ENCODE assay signal across 8 cellular contexts in genomic region chr1:28247603-28248272, GRCh38. TPM values are rescaled to one million over a fixed set of nuclear protein-coding genes. Genes with fewer than 3 reads are reported as not detected.
DNase-seq lines count a peak whose midpoint lies in the region; ATAC-seq, FAIRE-seq and TF ChIP-seq lines count a peak whose summit lies in the region.

No MANE protein-coding gene starts in this region.

- WGBS in HepG2 (ENCODE audit: low lambda C conversion rate) = 6% methylated on average over 11 of the region's 11 CpGs
- 48 to 51% methylated on average over 11 of the region's 11 CpGs for WGBS in thyroid gland, 2 donors
- WGBS in aorta, 2 donors = 49 to 52% methylated on average over 11 of the region's 11 CpGs

- peaks cover 0 to 1% of the 10 kb centered on the region in 2 donors for H3K36me3 Mint-ChIP-seq in activated T-cell treated with anti-CD3 and anti-CD28 coated beads, Interleukin-2, amount 50 U/mL, for 72 hours (ENCODE audit: insufficient read depth in 2 of 2)
- no peaks in the 10 kb centered on the region for H3K36me3 Mint-ChIP-seq in activated naive CD8-positive, alpha-beta T cell treated with anti-CD3 and anti-CD28 coated beads, Interleukin-2, amount 10 ng/mL, durations not matched to agents 7 days and 5 days

- H3K36me3 ChIP-seq in HepG2 (replicated peaks in 1 of 2; ENCODE audit: control insufficient read depth in 1 of 2, insufficient read depth in 2 of 2, low read length in 2 of 2) (0 out of 5 replicates have a peak, but pooled peaks cover 1 to 2% of the 10 kb centered on the region in 2 experiments), thyroid gland (no peaks in the 10 kb centered on the region), aorta (ENCODE audit: control insufficient read depth in 1 of 2, insufficient read depth in 2 of 2, low read length in 1 of 2) (no peaks in the 10 kb centered on the region)

- no peaks in the 10 kb centered on the region for H3K9me3 Mint-ChIP-seq in activated T-cell treated with anti-CD3 and anti-CD28 coated beads, Interleukin-2, amount 50 U/mL, for 72 hours
- no peaks in the 10 kb centered on the region for H3K9me3 Mint-ChIP-seq in activated naive CD8-positive, alpha-beta T cell treated with anti-CD3 and anti-CD28 coated beads, Interleukin-2, amount 10 ng/mL, durations not matched to agents 7 days and 5 days

- H4K20me1 ChIP-seq in HepG2 (ENCODE audit: insufficient read depth, low read length) = no peaks in the 10 kb centered on the region

- POLR2A ChIA-PET in activated naive CD8-positive, alpha-beta T cell treated with anti-CD3 and anti-CD28 coated beads, Interleukin-2, amount 10 ng/mL, durations not matched to agents 7 days and 5 days (lab: Charles Lee) = interaction anchor here (0.5 to 7.5 kb wide), 15 partner anchors 11 to 401 kb away, joined by 3 to 122 read pairs (median 9); partner anchors contain the start of genes ATP5IF1, MED18, RCC1 and RNU11
- POLR2A ChIA-PET in HepG2 (lab: Yijun Ruan, JAX) = interaction anchor here (0.9 to 4.5 kb wide), 10 partner anchors 9 to 334 kb away, joined by 3 to 61 read pairs (median 9); partner anchors contain the start of genes ATP5IF1, MED18, PHACTR4 and RCC1

- TF ChIP-seq EP300 in HepG2 (IDR thresholded peaks at IDR 0.05; ENCODE audit: low read depth in 2 of 2, low read length in 2 of 2) (no peak), HepG2 (CRISPR knock-in tag; IDR thresholded peaks at IDR 0.05; ENCODE audit: borderline replicate concordance) (no peak)

- H3K4me1 ChIP-seq in HepG2 (ENCODE audit: insufficient read depth, low read length) = peaks cover 55% of the 10 kb centered on the region
- peaks cover 16 to 32% of the 10 kb centered on the region in 2 donors for H3K4me1 ChIP-seq in thyroid gland
- H3K4me1 ChIP-seq in aorta (ENCODE audit: control insufficient read depth in 1 of 2, insufficient read depth in 2 of 2, low read length in 2 of 2) = no peaks in the 10 kb centered on the region

- peak overlapping the region; percentile 98 for H3K4me2 ChIP-seq in HepG2 (ENCODE audit: low read depth, low read length)

- in situ Hi-C loops in HepG2 (cut with HindIII; ENCODE audit: extremely low pct_ligation_motif_present, low pct_unique_long_range_greater_than_20kb) = loop anchor here (5.0 to 25.0 kb wide), 2 partner anchors 120 to 340 kb away; partner anchors contain the start of genes PHACTR4 and RAB42

- H3K27ac Mint-ChIP-seq in activated T-cell treated with anti-CD3 and anti-CD28 coated beads, Interleukin-2, amount 50 U/mL, for 72 hours = peak overlapping the region; percentile 97
- H3K27ac Mint-ChIP-seq in activated naive CD8-positive, alpha-beta T cell treated with anti-CD3 and anti-CD28 coated beads, Interleukin-2, amount 10 ng/mL, durations not matched to agents 7 days and 5 days = peak overlapping the region; percentile 93

- intact Hi-C loops in HepG2 (cut with micrococcal nuclease; ENCODE audit: unreplicated experiment) = loop anchor here (1.0 kb wide), 1 partner anchor 121 kb away; no protein-coding TSS in a partner anchor
- intact Hi-C loops in thyroid gland (cut with DNase I) = no loop called here
- intact Hi-C loops in aorta (cut with DNase I) = loop anchor here in 1 of 2 donors (1.0 kb wide), 1 partner anchor 82 kb away; the partner anchor contains the start of gene MED18

- TSS peak; percentile 93 for BruUV-seq in HepG2 (replicated peaks; lab: Mats Ljungman, UMichigan)

- TF ChIP-seq CTCF in HepG2 (CRISPR knock-in tag; IDR thresholded peaks at IDR 0.05) (no peak), thyroid gland (IDR thresholded peaks at IDR 0.05) (peak in 1 of 6 experiments; percentile 3)

- H3K27me3 Mint-ChIP-seq in activated T-cell treated with anti-CD3 and anti-CD28 coated beads, Interleukin-2, amount 50 U/mL, for 72 hours (ENCODE audit: low read depth) = no peaks in the 10 kb centered on the region
- no peaks in the 10 kb centered on the region for H3K27me3 Mint-ChIP-seq in activated naive CD8-positive, alpha-beta T cell treated with anti-CD3 and anti-CD28 coated beads, Interleukin-2, amount 10 ng/mL, durations not matched to agents 7 days and 5 days

- no peak for DNase-seq in activated T-cell treated with anti-CD3 and anti-CD28 coated beads, Interleukin-2, amount 50 U/mL, for 72 hours
- no peak for DNase-seq in activated T-cell treated with anti-CD3 and anti-CD28 coated beads, Interleukin-2, amount 50 U/mL, for 48 hours
- DNase-seq in activated naive CD8-positive, alpha-beta T cell treated with anti-CD3 and anti-CD28 coated beads, Interleukin-2, amount 10 ng/mL, durations not matched to agents 7 days and 5 days = no peak
- DNase-seq in HepG2 (ENCODE audit: low spot score) (no peak), thyroid gland (no peak), aorta (no peak)
- no peak for DNase-seq in stimulated activated CD4-positive, alpha-beta T cell treated with anti-CD3 and anti-CD28 coated beads, Interleukin-15, amount 100 ng/mL, for 24 hours

- peak overlapping the region; percentile 54 to 78 (median 75) for H3K4me3 ChIP-seq in HepG2 (replicated peaks in 1 of 3; ENCODE audit: insufficient read depth in 1 of 3, low read depth in 2 of 3, low read length in 3 of 3)
- peak overlapping the region in 1 of 3 donors; percentile 54 for H3K4me3 ChIP-seq in thyroid gland (replicated peaks in 1 of 3)
- no peak overlapping the region for H3K4me3 ChIP-seq in aorta (ENCODE audit: low read length in 2 of 2)

- no peak for ATAC-seq in activated T-cell treated with anti-CD3 and anti-CD28 coated beads, Interleukin-2, amount 50 U/mL, for 72 hours (replicated peaks in 1 of 2)
- no peak for ATAC-seq in activated naive CD8-positive, alpha-beta T cell treated with anti-CD3 and anti-CD28 coated beads, Interleukin-2, amount 10 ng/mL, durations not matched to agents 7 days and 5 days (ENCODE audit: low read depth)
- ATAC-seq in HepG2 (peak; percentile 8), HG03196 (IDR thresholded peaks at IDR 0.05; ENCODE audit: unreplicated experiment) (no peak), aorta (ENCODE audit: low FRiP score) (no peak)

- FAIRE-seq in HepG2 (lab: Jason Lieb, UNC) = no peak

- H3K27me3 ChIP-seq in HepG2 (ENCODE audit: control insufficient read depth in 1 of 2, insufficient read depth in 2 of 2, low read length in 2 of 2) (no peaks in the 10 kb centered on the region), thyroid gland (no peaks in the 10 kb centered on the region), aorta (ENCODE audit: control insufficient read depth in 1 of 2, insufficient read depth in 2 of 2, low read length in 1 of 2) (no peaks in the 10 kb centered on the region)

- H3K9ac ChIP-seq in HepG2 (ENCODE audit: insufficient read depth, low read depth, low read length) = peak overlapping the region; percentile 80

- no peak for TF ChIP-seq RAD21 in HepG2 (CRISPR knock-in tag; IDR thresholded peaks at IDR 0.05)

- H3K9me3 ChIP-seq in HepG2 (ENCODE audit: low read length) = no peaks in the 10 kb centered on the region
- no peaks in the 10 kb centered on the region for H3K9me3 ChIP-seq in thyroid gland
- H3K9me3 ChIP-seq in aorta (ENCODE audit: control insufficient read depth, low read length) = no peaks in the 10 kb centered on the region

- TF ChIP-seq POLR2A in HepG2 (IDR thresholded peaks at IDR 0.05; ENCODE audit: insufficient read depth in 1 of 2, low read depth in 2 of 2, low read length in 2 of 2) = no peak
- TF ChIP-seq POLR2A in thyroid gland (IDR thresholded peaks at IDR 0.05) = no peak

- peak overlapping the region; percentile 99 for H2AFZ ChIP-seq in HepG2 (ENCODE audit: low read length)

- no peaks in the 10 kb centered on the region for H3K79me2 ChIP-seq in HepG2 (ENCODE audit: insufficient read depth, low read length)

- CTCF ChIA-PET in HepG2 (lab: Yijun Ruan, JAX; ENCODE audit: low intra/inter-chr PET ratio, low total read pairs) = interaction anchor here (2.6 kb wide), 1 partner anchor 121 kb away, joined by 13 read pairs; the partner anchor contains the start of gene PHACTR4

- peak overlapping the region; percentile 96 to 98 for H3K4me3 Mint-ChIP-seq in activated T-cell treated with anti-CD3 and anti-CD28 coated beads, Interleukin-2, amount 50 U/mL, for 72 hours
- H3K4me3 Mint-ChIP-seq in activated naive CD8-positive, alpha-beta T cell treated with anti-CD3 and anti-CD28 coated beads, Interleukin-2, amount 10 ng/mL, durations not matched to agents 7 days and 5 days = peak overlapping the region; percentile 84

- H3K4me1 Mint-ChIP-seq in activated T-cell treated with anti-CD3 and anti-CD28 coated beads, Interleukin-2, amount 50 U/mL, for 72 hours (ENCODE audit: low read depth) = peaks cover 66% of the 10 kb centered on the region
- peaks cover 51% of the 10 kb centered on the region for H3K4me1 Mint-ChIP-seq in activated naive CD8-positive, alpha-beta T cell treated with anti-CD3 and anti-CD28 coated beads, Interleukin-2, amount 10 ng/mL, durations not matched to agents 7 days and 5 days

- H3K27ac ChIP-seq in HepG2 (ENCODE audit: extremely low read length, insufficient read depth, low read length) (peak overlapping the region; percentile 75), thyroid gland (peak overlapping the region; percentile 70 to 95 (median 87)), aorta (ENCODE audit: low read depth in 1 of 2, low read length in 2 of 2) (peak overlapping the region in 1 of 2 donors; percentile 86)

RNA-seq across cellular contexts. Expression of gene SESN2, which starts 11.6 kb away (rescaled TPM):
- 100 to 1,000 TPM in 1 of 2 donors, 10 to 100 TPM in 1; 85.3 to 101 TPM for total RNA-seq in activated T-cell treated with anti-CD3 and anti-CD28 coated beads, Interleukin-2, amount 50 U/mL, for 72 hours
- 10 to 100 TPM; 14.6 to 16.0 TPM for total RNA-seq in activated naive CD8-positive, alpha-beta T cell treated with anti-CD3 and anti-CD28 coated beads, Interleukin-2, amount 10 ng/mL, durations not matched to agents 7 days and 5 days
- total RNA-seq in HepG2 (2016; rRNA removed; fragmentation: Illumina TruSeq; extraction: Trizol) = 10.4 and 13.2 TPM in 2 replicates
- total RNA-seq in HepG2 (2016; cell fraction: cytosol; rRNA removed; fragmentation: Illumina TruSeq; extraction: Trizol; ENCODE audit: low read depth) = 2.1 and 2.5 TPM in 2 replicates
- 10.0 and 12.0 TPM in 2 replicates for total RNA-seq in HepG2 (2016; cell fraction: insoluble cytoplasmic fraction; rRNA removed; fragmentation: Illumina TruSeq; extraction: Trizol)
- 5.6 and 7.1 TPM in 2 replicates for total RNA-seq in HepG2 (2016; cell fraction: membrane; rRNA removed; fragmentation: Illumina TruSeq; extraction: Trizol)
- 8.1 and 8.4 TPM in 2 replicates for total RNA-seq in HepG2 (2016; cell fraction: nucleus; rRNA removed; fragmentation: Illumina TruSeq; extraction: Trizol)
- polyA plus RNA-seq in HepG2 (2011; rRNA removed) = 19.1 and 24.8 TPM in 2 replicates
- polyA plus RNA-seq in HepG2 (2011; cell fraction: cytosol; rRNA removed) = 11.7 and 14.9 TPM in 2 replicates
- 26.7 and 32.2 TPM in 2 replicates for polyA plus RNA-seq in HepG2 (2011; cell fraction: nucleus; rRNA removed)
- polyA plus RNA-seq in HepG2 (2012) = 7.3 and 18.2 TPM in 2 replicates
- 1.3 and 1.4 TPM in 2 replicates for polyA plus RNA-seq in HepG2 (2016; cell fraction: cytosol; fragmentation: Illumina TruSeq; extraction: Trizol; ENCODE audit: low read depth)
- 9.6 and 12.1 TPM in 2 replicates for polyA plus RNA-seq in HepG2 (2016; cell fraction: insoluble cytoplasmic fraction; fragmentation: Illumina TruSeq; extraction: Trizol; ENCODE audit: low read depth)
- 4.3 and 4.7 TPM in 2 replicates for polyA plus RNA-seq in HepG2 (2016; cell fraction: membrane; fragmentation: Illumina TruSeq; extraction: Trizol; ENCODE audit: low read depth)
- 14.7 and 15.5 TPM in 2 replicates for polyA plus RNA-seq in HepG2 (2016; cell fraction: nucleus; fragmentation: Illumina TruSeq; extraction: Trizol; ENCODE audit: insufficient read depth, low read depth)
- polyA minus RNA-seq in HepG2 (2011; rRNA and poly(A)+ RNA removed; ENCODE audit: low replicate concordance) = 21.9 and 39.6 TPM in 2 replicates
- polyA minus RNA-seq in HepG2 (2011; cell fraction: cytosol; rRNA and poly(A)+ RNA removed) = 9.8 and 11.5 TPM in 2 replicates
- polyA minus RNA-seq in HepG2 (2011; cell fraction: nucleus; rRNA and poly(A)+ RNA removed) = 11.8 and 11.9 TPM in 2 replicates
- 1 to 10 TPM; 6.4 to 8.1 (median 6.8) TPM for total RNA-seq in thyroid gland
- total RNA-seq in aorta = 10 to 100 TPM in 1 of 2 donors, 1 to 10 TPM in 1; 9.8 to 11.1 TPM
- polyA plus RNA-seq in aorta = 1 to 10 TPM; 5.3 to 5.6 TPM

RNA-seq across cellular contexts. Expression of gene ATP5IF1, which starts 11.8 kb away (rescaled TPM):
- total RNA-seq in activated T-cell treated with anti-CD3 and anti-CD28 coated beads, Interleukin-2, amount 50 U/mL, for 72 hours = 100 to 1,000 TPM; 147 to 163 TPM
- total RNA-seq in activated naive CD8-positive, alpha-beta T cell treated with anti-CD3 and anti-CD28 coated beads, Interleukin-2, amount 10 ng/mL, durations not matched to agents 7 days and 5 days = 100 to 1,000 TPM; 209 to 222 TPM
- total RNA-seq in HepG2 (2016; rRNA removed; fragmentation: Illumina TruSeq; extraction: Trizol) (131 and 143 TPM in 2 replicates), thyroid gland (100 to 1,000 TPM in 3 of 4 donors, 10 to 100 TPM in 1; 75.6 to 307 (median 236) TPM), aorta (10 to 100 TPM; 56.3 to 74.0 TPM)
- total RNA-seq in HepG2 (2016; cell fraction: cytosol; rRNA removed; fragmentation: Illumina TruSeq; extraction: Trizol; ENCODE audit: low read depth) = 48.9 and 52.9 TPM in 2 replicates
- total RNA-seq in HepG2 (2016; cell fraction: insoluble cytoplasmic fraction; rRNA removed; fragmentation: Illumina TruSeq; extraction: Trizol) = 135 and 167 TPM in 2 replicates
- 52.5 and 57.7 TPM in 2 replicates for total RNA-seq in HepG2 (2016; cell fraction: membrane; rRNA removed; fragmentation: Illumina TruSeq; extraction: Trizol)
- 53.2 and 53.6 TPM in 2 replicates for total RNA-seq in HepG2 (2016; cell fraction: nucleus; rRNA removed; fragmentation: Illumina TruSeq; extraction: Trizol)
- polyA plus RNA-seq in HepG2 (2011; rRNA removed) (85.5 and 97.7 TPM in 2 replicates), aorta (100 to 1,000 TPM; 232 to 391 TPM)
- 137 and 146 TPM in 2 replicates for polyA plus RNA-seq in HepG2 (2011; cell fraction: cytosol; rRNA removed)
- polyA plus RNA-seq in HepG2 (2011; cell fraction: nucleus; rRNA removed) = 78.4 and 120 TPM in 2 replicates
- 116 and 168 TPM in 2 replicates for polyA plus RNA-seq in HepG2 (2012)
- 56.9 and 60.0 TPM in 2 replicates for polyA plus RNA-seq in HepG2 (2016; cell fraction: cytosol; fragmentation: Illumina TruSeq; extraction: Trizol; ENCODE audit: low read depth)
- 155 and 173 TPM in 2 replicates for polyA plus RNA-seq in HepG2 (2016; cell fraction: insoluble cytoplasmic fraction; fragmentation: Illumina TruSeq; extraction: Trizol; ENCODE audit: low read depth)
- 59.9 and 60.4 TPM in 2 replicates for polyA plus RNA-seq in HepG2 (2016; cell fraction: membrane; fragmentation: Illumina TruSeq; extraction: Trizol; ENCODE audit: low read depth)
- polyA plus RNA-seq in HepG2 (2016; cell fraction: nucleus; fragmentation: Illumina TruSeq; extraction: Trizol; ENCODE audit: insufficient read depth, low read depth) = 116 and 123 TPM in 2 replicates
- polyA minus RNA-seq in HepG2 (2011; rRNA and poly(A)+ RNA removed; ENCODE audit: low replicate concordance) = 26.2 and 37.8 TPM in 2 replicates
- polyA minus RNA-seq in HepG2 (2011; cell fraction: cytosol; rRNA and poly(A)+ RNA removed) = 26.0 and 33.5 TPM in 2 replicates
- polyA minus RNA-seq in HepG2 (2011; cell fraction: nucleus; rRNA and poly(A)+ RNA removed) = 17.9 and 22.1 TPM in 2 replicates

RNA-seq across cellular contexts. Expression of gene DNAJC8, which starts 14.9 kb away (rescaled TPM):
- total RNA-seq in activated T-cell treated with anti-CD3 and anti-CD28 coated beads, Interleukin-2, amount 50 U/mL, for 72 hours = 10 to 100 TPM; 61.9 to 63.7 TPM
- total RNA-seq in activated naive CD8-positive, alpha-beta T cell treated with anti-CD3 and anti-CD28 coated beads, Interleukin-2, amount 10 ng/mL, durations not matched to agents 7 days and 5 days = 100 to 1,000 TPM; 106 TPM
- total RNA-seq in HepG2 (2016; rRNA removed; fragmentation: Illumina TruSeq; extraction: Trizol) (126 and 180 TPM in 2 replicates), thyroid gland (10 to 100 TPM; 59.5 to 76.7 (median 62.5) TPM), aorta (10 to 100 TPM; 66.4 to 67.3 TPM)
- total RNA-seq in HepG2 (2016; cell fraction: cytosol; rRNA removed; fragmentation: Illumina TruSeq; extraction: Trizol; ENCODE audit: low read depth) = 25.1 and 26.4 TPM in 2 replicates
- 132 and 187 TPM in 2 replicates for total RNA-seq in HepG2 (2016; cell fraction: insoluble cytoplasmic fraction; rRNA removed; fragmentation: Illumina TruSeq; extraction: Trizol)
- total RNA-seq in HepG2 (2016; cell fraction: membrane; rRNA removed; fragmentation: Illumina TruSeq; extraction: Trizol) = 45.3 and 52.1 TPM in 2 replicates
- 55.9 and 61.0 TPM in 2 replicates for total RNA-seq in HepG2 (2016; cell fraction: nucleus; rRNA removed; fragmentation: Illumina TruSeq; extraction: Trizol)
- polyA plus RNA-seq in HepG2 (2011; rRNA removed) (48.4 and 54.5 TPM in 2 replicates), aorta (100 to 1,000 TPM in 1 of 2 donors, 10 to 100 TPM in 1; 80.4 to 111 TPM)
- polyA plus RNA-seq in HepG2 (2011; cell fraction: cytosol; rRNA removed) = 36.4 and 46.8 TPM in 2 replicates
- polyA plus RNA-seq in HepG2 (2011; cell fraction: nucleus; rRNA removed) = 20.6 and 24.0 TPM in 2 replicates
- polyA plus RNA-seq in HepG2 (2012) = 54.3 and 68.8 TPM in 2 replicates
- 24.2 and 24.3 TPM in 2 replicates for polyA plus RNA-seq in HepG2 (2016; cell fraction: cytosol; fragmentation: Illumina TruSeq; extraction: Trizol; ENCODE audit: low read depth)
- 224 and 245 TPM in 2 replicates for polyA plus RNA-seq in HepG2 (2016; cell fraction: insoluble cytoplasmic fraction; fragmentation: Illumina TruSeq; extraction: Trizol; ENCODE audit: low read depth)
- polyA plus RNA-seq in HepG2 (2016; cell fraction: membrane; fragmentation: Illumina TruSeq; extraction: Trizol; ENCODE audit: low read depth) = 43.7 and 45.5 TPM in 2 replicates
- polyA plus RNA-seq in HepG2 (2016; cell fraction: nucleus; fragmentation: Illumina TruSeq; extraction: Trizol; ENCODE audit: insufficient read depth, low read depth) = 124 and 135 TPM in 2 replicates
- 33.9 and 41.6 TPM in 2 replicates for polyA minus RNA-seq in HepG2 (2011; rRNA and poly(A)+ RNA removed; ENCODE audit: low replicate concordance)
- 16.9 and 17.8 TPM in 2 replicates for polyA minus RNA-seq in HepG2 (2011; cell fraction: cytosol; rRNA and poly(A)+ RNA removed)
- polyA minus RNA-seq in HepG2 (2011; cell fraction: nucleus; rRNA and poly(A)+ RNA removed) = 15.6 and 21.8 TPM in 2 replicates

Comparison
In these comparisons a context has a peak if more than half of its experiments do, and no peak if none do; other contexts are left out.
1. H3K4me3 ChIP-seq: peak in HepG2 (3 of 3); none in aorta (0 of 2).